13 cellular contexts compared by ENCODE assay signal in the genomic region with DNA sequence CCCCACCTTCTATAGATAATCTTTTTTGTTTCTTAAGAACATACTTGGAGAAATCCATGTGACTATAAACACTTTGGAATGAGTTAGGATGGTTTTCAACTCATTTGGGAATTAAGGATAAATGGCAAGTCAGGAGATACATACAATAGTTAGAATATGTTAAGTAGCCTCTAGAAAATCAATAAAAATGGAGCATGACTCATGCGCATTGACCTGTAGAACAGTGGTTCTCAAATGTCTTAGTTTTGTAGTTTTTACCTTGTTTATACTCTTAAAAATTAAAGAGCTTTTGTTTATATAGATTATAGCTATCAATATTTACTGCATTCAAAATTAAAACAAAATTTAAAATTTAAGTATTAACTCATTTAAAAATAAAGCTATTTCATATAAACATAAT.
"Had no signal": no experiment of that assay in that cellular context is flagged by ENCODE, and none has a peak within 500 bp of the region (broad histone marks: within the 10 kb centered on the region; RNA-seq: fewer than 3 reads in every experiment).

No MANE protein-coding gene starts in this region.

- DNase-seq: activated CD4-positive, alpha-beta T cell treated with anti-CD3 and anti-CD28 coated beads, Interleukin-2, amount 10 ng/mL, durations not matched to agents 7 days and 5 days; activated CD4-positive, CD25-positive, alpha-beta regulatory T cell; activated CD8-positive, alpha-beta memory T cell treated with anti-CD3 and anti-CD28 coated beads for 24 hours; activated naive CD4-positive, alpha-beta T cell treated with anti-CD3 and anti-CD28 coated beads, Interleukin-2, amount 50 U/mL, for 16 hours; amniotic stem cell; foreskin keratinocyte; heart left ventricle; islet precursor cell; tibial artery; uterus had no signal

- H3K4me1 ChIP-seq: foreskin keratinocyte, tibial artery, uterus had no signal

- H3K27ac Mint-ChIP-seq: activated CD4-positive, alpha-beta T cell treated with anti-CD3 and anti-CD28 coated beads, Interleukin-2, amount 10 ng/mL, durations not matched to agents 7 days and 5 days; brain had no signal

- ATAC-seq: esophagus mucosa, foreskin keratinocyte had no signal

- H3K4me3 ChIP-seq: heart left ventricle, skin epidermis, tibial artery, uterus had no signal

- H3K27ac ChIP-seq: foreskin keratinocyte, skin epidermis, tibial artery, uterus had no signal

- H3K9me3 ChIP-seq: tibial artery, uterus had no signal

- H3K27me3 Mint-ChIP-seq: activated CD4-positive, alpha-beta T cell treated with anti-CD3 and anti-CD28 coated beads, Interleukin-2, amount 10 ng/mL, durations not matched to agents 7 days and 5 days; brain had no signal

- H3K4me3 Mint-ChIP-seq: activated CD4-positive, alpha-beta T cell treated with anti-CD3 and anti-CD28 coated beads, Interleukin-2, amount 10 ng/mL, durations not matched to agents 7 days and 5 days; brain had no signal

- H3K4me1 Mint-ChIP-seq: activated CD4-positive, alpha-beta T cell treated with anti-CD3 and anti-CD28 coated beads, Interleukin-2, amount 10 ng/mL, durations not matched to agents 7 days and 5 days had no signal

- H3K27me3 ChIP-seq: foreskin keratinocyte, heart left ventricle, tibial artery, uterus had no signal

- H3K36me3 ChIP-seq: uterus had no signal
